ENCODE assay signal across 27 cellular contexts in the genomic region with DNA sequence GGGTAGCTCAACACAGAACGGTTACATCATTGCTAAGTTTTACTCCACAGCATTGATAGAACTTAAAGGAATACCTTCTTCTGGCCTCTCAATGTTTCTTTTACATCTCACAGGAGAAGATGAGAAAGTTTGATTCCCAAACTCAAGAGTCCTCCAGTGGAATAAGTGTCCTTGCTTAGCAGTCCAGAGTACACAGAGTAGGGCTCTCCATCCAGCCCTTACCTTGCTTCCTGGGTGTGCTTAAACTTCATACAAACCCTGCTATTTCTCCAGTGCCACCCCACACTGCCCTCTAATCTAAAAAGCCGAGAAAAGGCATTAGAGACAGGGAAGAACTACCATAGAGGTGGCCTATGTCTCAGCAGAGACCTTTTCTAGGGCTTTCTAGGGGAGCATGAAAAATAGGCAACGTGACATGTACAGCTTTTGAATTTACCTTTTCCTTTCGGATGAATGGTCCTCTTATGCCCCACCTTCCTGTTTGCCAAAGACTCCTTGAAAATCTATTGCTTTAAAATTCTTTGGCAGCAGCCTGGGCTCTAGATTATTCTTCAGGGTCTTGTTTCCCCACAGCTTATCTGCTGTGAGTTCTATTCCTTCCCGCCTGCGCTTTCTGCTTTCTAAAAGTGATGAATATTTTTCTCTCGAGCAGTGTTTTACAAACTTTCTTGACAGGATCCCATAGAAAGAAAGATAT. TPM values are rescaled to one million over a fixed set of nuclear protein-coding genes. Genes with fewer than 3 reads are reported as not detected.
A peak's percentile ranks its signal among the peaks of the same experiment; 100 is the strongest.
DNase-seq lines count a peak whose midpoint lies in the region; ATAC-seq, FAIRE-seq and TF ChIP-seq lines count a peak whose summit lies in the region.
"Had no signal": no experiment of that assay in that cellular context is flagged by ENCODE, and none has a peak within 500 bp of the region (broad histone marks: within the 10 kb centered on the region; RNA-seq: fewer than 3 reads in every experiment).

No MANE protein-coding gene starts in this region.

- peak; percentile 34 for FAIRE-seq in keratinocyte (lab: Jason Lieb, UNC)
- FAIRE-seq: A204.1, D721Med, GM12878, GM19239, H54 had no signal

- H3K9ac ChIP-seq in keratinocyte (ENCODE audit: control insufficient read depth, extremely low read depth, insufficient read depth, low read length) (no peak overlapping the region), mesendoderm (ENCODE audit: low read length) (no peak overlapping the region)
- H3K9ac ChIP-seq: BLaER1 treated with 17β-estradiol and CSF1 and Interleukin-3, amounts not matched to agents 10 nM and 100 nM had no signal

- H3K36me3 Mint-ChIP-seq in GM23338 (ENCODE audit: low read depth): no peaks in the 10 kb centered on the region
- H3K36me3 Mint-ChIP-seq: CD14-positive monocyte; CD8-positive, alpha-beta memory T cell had no signal

- no peaks in the 10 kb centered on the region for H3K9me3 Mint-ChIP-seq in GM23338
- H3K9me3 Mint-ChIP-seq: CD4-positive, alpha-beta T cell; CD8-positive, alpha-beta memory T cell; HFFc6 had no signal

- DNase-seq in GM23338 (ENCODE audit: low spot score) (no peak), keratinocyte (ENCODE audit: low read depth, low spot score) (no peak), lower lobe of right lung (no peak), thyroid gland (peak; percentile 30 to 50), omental fat pad (ENCODE audit: low spot score) (no peak), mesendoderm (no peak), RPMI8226 (no peak)
- DNase-seq: BE2C; CD4-positive, alpha-beta T cell; CD8-positive, alpha-beta memory T cell; DMS 273 treated with DMSO at 0.1 percent for 48 hours; DMS79; EL; GDM1; GOT3; HFFc6 had no signal

- no peak overlapping the region for H4K5ac ChIP-seq in mesendoderm (ENCODE audit: low read length)

- 53 to 58% methylated on average over 7 of the region's 7 CpGs for WGBS in thyroid gland, 2 donors
- WGBS in mesendoderm (ENCODE audit: extremely low coverage, insufficient coverage, low lambda C conversion rate): no CpG with 5 or more reads among the region's 7 CpGs

- no peak overlapping the region for H2AK5ac ChIP-seq in mesendoderm (ENCODE audit: low read length)

- H2AFZ ChIP-seq in GM23338 (peak overlapping the region; percentile 56; the same call in 1 of the 2 replicates), keratinocyte (ENCODE audit: control insufficient read depth, low read length) (no peak overlapping the region)

- no peak overlapping the region for H3K4me2 ChIP-seq in GM23338
- H3K4me2 ChIP-seq in keratinocyte (ENCODE audit: control insufficient read depth, extremely low read depth, insufficient read depth, low read depth, low read length): no peak overlapping the region
- H3K4me2 ChIP-seq in mesendoderm (ENCODE audit: low read length): no peak overlapping the region
- H3K4me2 ChIP-seq: BLaER1 treated with 17β-estradiol and CSF1 and Interleukin-3, amounts not matched to agents 10 nM and 100 nM had no signal

- H3F3A ChIP-seq in GM23338 (replicated peaks; ENCODE audit: low read depth): no peaks in the 10 kb centered on the region

- no peaks in the 10 kb centered on the region for H3K27me3 Mint-ChIP-seq in GM23338 (ENCODE audit: insufficient read depth, low read depth, poor library complexity)

- H3K56ac ChIP-seq in mesendoderm (ENCODE audit: low read length): no peak overlapping the region

- H3K27me3 ChIP-seq in GM23338 (ENCODE audit: insufficient read depth) (no peaks in the 10 kb centered on the region), keratinocyte (ENCODE audit: control insufficient read depth, extremely low read depth, insufficient read depth, low read length) (no peaks in the 10 kb centered on the region), lower lobe of right lung (ENCODE audit: low read depth) (no peaks in the 10 kb centered on the region), thyroid gland (no peaks in the 10 kb centered on the region), mesendoderm (ENCODE audit: insufficient read depth, low read length, poor library complexity) (no peaks in the 10 kb centered on the region)
- H3K27me3 ChIP-seq: BLaER1 treated with 17β-estradiol and CSF1 and Interleukin-3, amounts not matched to agents 10 nM and 100 nM had no signal

- peaks cover 7% of the 10 kb centered on the region for H3K4me1 Mint-ChIP-seq in GM23338
- H3K4me1 Mint-ChIP-seq: CD8-positive, alpha-beta memory T cell had no signal

- dilution Hi-C loops in keratinocyte (cut with MboI; ENCODE audit: extremely low pct_ligation_motif_present, low sequenced_read_pairs): no loop called here

- H3K4me1 ChIP-seq in GM23338 (ENCODE audit: insufficient read depth) (peaks cover 6% of the 10 kb centered on the region; the same call in 1 of the 2 replicates), keratinocyte (ENCODE audit: control insufficient read depth, extremely low read depth, insufficient read depth, low read length) (peaks cover 12% of the 10 kb centered on the region), lower lobe of right lung (peaks cover 38% of the 10 kb centered on the region), thyroid gland (peaks cover 52 to 61% of the 10 kb centered on the region in 2 donors), mesendoderm (ENCODE audit: control insufficient read depth, low read depth, low read length) (no peaks in the 10 kb centered on the region)
- H3K4me1 ChIP-seq: BE2C; BLaER1 treated with 17β-estradiol and CSF1 and Interleukin-3, amounts not matched to agents 10 nM and 100 nM; HAP-1 had no signal

- H3K23ac ChIP-seq in mesendoderm (ENCODE audit: low read length): no peak overlapping the region

- no peak overlapping the region for H3K4ac ChIP-seq in mesendoderm (ENCODE audit: low read depth, low read length)

- TF ChIP-seq POLR2A in thyroid gland (IDR thresholded peaks at IDR 0.05): no peak

- no peaks in the 10 kb centered on the region for H3K36me3 ChIP-seq in GM23338 (ENCODE audit: insufficient read depth)
- peaks cover 4 to 6% of the 10 kb centered on the region in 2 experiments for H3K36me3 ChIP-seq in keratinocyte (ENCODE audit: control insufficient read depth in 2 of 2, extremely low read depth in 1 of 2, insufficient read depth in 2 of 2, low read length in 2 of 2)
- no peaks in the 10 kb centered on the region for H3K36me3 ChIP-seq in lower lobe of right lung
- H3K36me3 ChIP-seq in thyroid gland: no peaks in the 10 kb centered on the region
- H3K36me3 ChIP-seq in mesendoderm (ENCODE audit: control insufficient read depth, insufficient read depth, low read length): no peaks in the 10 kb centered on the region
- H3K36me3 ChIP-seq: BE2C; BLaER1 treated with 17β-estradiol and CSF1 and Interleukin-3, amounts not matched to agents 10 nM and 100 nM; HAP-1 had no signal

- no peak overlapping the region for H2BK120ac ChIP-seq in mesendoderm (ENCODE audit: low read depth, low read length)

- no peak overlapping the region for H3K27ac ChIP-seq in GM23338 (ENCODE audit: low read depth)
- H3K27ac ChIP-seq in keratinocyte (ENCODE audit: control insufficient read depth, insufficient read depth, low read length): no peak overlapping the region
- H3K27ac ChIP-seq in lower lobe of right lung: peak overlapping the region; percentile 40
- peak overlapping the region; percentile 76 to 80 (median 77) for H3K27ac ChIP-seq in thyroid gland
- H3K27ac ChIP-seq in mesendoderm (ENCODE audit: low read depth, low read length): no peak overlapping the region
- H3K27ac ChIP-seq: 22Rv1; BLaER1 treated with 17β-estradiol and CSF1 and Interleukin-3, amounts not matched to agents 10 nM and 100 nM had no signal

- intact Hi-C loops in lower lobe of right lung (cut with DNase I) (no loop called here), thyroid gland (cut with DNase I) (no loop called here)

- H2BK15ac ChIP-seq in mesendoderm (replicated peaks; ENCODE audit: low read depth): no peak overlapping the region

- ATAC-seq in GM23338 (no peak), lower lobe of right lung (peak; percentile 86 to 88), HG03280 (IDR thresholded peaks at IDR 0.05; ENCODE audit: unreplicated experiment) (no peak), omental fat pad (ENCODE audit: low FRiP score) (no peak)
- ATAC-seq: GM12878 had no signal

- H4K20me1 ChIP-seq in GM23338 (replicated peaks; ENCODE audit: insufficient read depth) (no peaks in the 10 kb centered on the region), keratinocyte (ENCODE audit: control insufficient read depth, extremely low read depth, insufficient read depth, low read length) (no peaks in the 10 kb centered on the region)
- H4K20me1 ChIP-seq: BLaER1 treated with 17β-estradiol and CSF1 and Interleukin-3, amounts not matched to agents 10 nM and 100 nM had no signal

- H4K8ac ChIP-seq in mesendoderm (ENCODE audit: low read depth, low read length): no peak overlapping the region

- H2BK5ac ChIP-seq in mesendoderm (ENCODE audit: low read length): no peak overlapping the region

- H3K79me2 ChIP-seq in GM23338 (replicated peaks; ENCODE audit: insufficient read depth) (no peaks in the 10 kb centered on the region), keratinocyte (ENCODE audit: control insufficient read depth, insufficient read depth, low read length) (peaks cover 12% of the 10 kb centered on the region), mesendoderm (ENCODE audit: control insufficient read depth, insufficient read depth, low read length) (no peaks in the 10 kb centered on the region)

- H3K79me1 ChIP-seq in mesendoderm (ENCODE audit: low read length): no peaks in the 10 kb centered on the region

- H3K18ac ChIP-seq in mesendoderm (ENCODE audit: low read length): no peak overlapping the region

- H3K4me3 Mint-ChIP-seq in GM23338: no peak overlapping the region
- H3K4me3 Mint-ChIP-seq: CD14-positive monocyte; CD4-positive, alpha-beta T cell; CD8-positive, alpha-beta memory T cell; HFFc6 had no signal

- H3K9me1 ChIP-seq in keratinocyte (ENCODE audit: control insufficient read depth, extremely low read depth, insufficient read depth, low read length): no peaks in the 10 kb centered on the region

- no peak overlapping the region for H3K4me3 ChIP-seq in GM23338
- H3K4me3 ChIP-seq in keratinocyte (ENCODE audit: control insufficient read depth in 2 of 3, extremely low read depth in 1 of 3, insufficient read depth in 2 of 3, low read depth in 1 of 3, low read length in 3 of 3): no peak overlapping the region
- no peak overlapping the region for H3K4me3 ChIP-seq in lower lobe of right lung
- no peak overlapping the region for H3K4me3 ChIP-seq in thyroid gland (replicated peaks in 1 of 3)
- no peak overlapping the region for H3K4me3 ChIP-seq in mesendoderm (ENCODE audit: low read length)
- H3K4me3 ChIP-seq: BLaER1 treated with 17β-estradiol and CSF1 and Interleukin-3, amounts not matched to agents 10 nM and 100 nM; GM12878; HAP-1 had no signal

- TF ChIP-seq CTCF in GM23338 (conservative IDR thresholded peaks at IDR 0.05; ENCODE audit: low read depth in 2 of 2) (no peak), keratinocyte (optimal IDR thresholded peaks at IDR 0.05 in 1 of 3, IDR thresholded peaks at IDR 0.05 in 1 of 3, conservative IDR thresholded peaks at IDR 0.05 in 1 of 3; ENCODE audit: extremely low read depth in 1 of 3, insufficient read depth in 2 of 3, low read length in 3 of 3) (no peak), lower lobe of right lung (IDR thresholded peaks at IDR 0.05) (no peak), thyroid gland (IDR thresholded peaks at IDR 0.05) (no peak), omental fat pad (IDR thresholded peaks at IDR 0.05) (no peak)

- H3K27ac Mint-ChIP-seq in GM23338: no peak overlapping the region
- H3K27ac Mint-ChIP-seq: CD14-positive monocyte; CD4-positive, alpha-beta T cell; CD8-positive, alpha-beta memory T cell; HFFc6 had no signal

- H3K9me3 ChIP-seq in keratinocyte (ENCODE audit: control insufficient read depth, low read depth, low read length) (no peaks in the 10 kb centered on the region), lower lobe of right lung (no peaks in the 10 kb centered on the region), thyroid gland (no peaks in the 10 kb centered on the region)
- H3K9me3 ChIP-seq: BE2C; BLaER1 treated with 17β-estradiol and CSF1 and Interleukin-3, amounts not matched to agents 10 nM and 100 nM; HAP-1 had no signal

- no peaks in the 10 kb centered on the region for H3K9me2 ChIP-seq in GM23338 (ENCODE audit: insufficient read depth)

RNA-seq across cellular contexts. Expression of gene ADGRF1, which starts 12.1 kb away (rescaled TPM):
- not detected in 2 replicates for total RNA-seq in GM23338 (2014; rRNA removed; shearing (Covaris generic))
- polyA plus RNA-seq in GM23338 (2016; fragmentation: Nextera tagmentation; extraction: Ambion mirVana) (not detected in 2 replicates), keratinocyte (27.7 to 43.9 TPM (median 35.3 TPM) in 3 replicates)
- polyA plus RNA-seq in keratinocyte (2011; ENCODE audit: low read depth): 0.81 TPM
- 10.6 and 18.7 TPM in 2 replicates for polyA plus RNA-seq in keratinocyte (2011; cell fraction: cytosol; rRNA removed)
- 49.2 and 51.7 TPM in 2 replicates for polyA plus RNA-seq in keratinocyte (2011; cell fraction: nucleus; rRNA removed)
- 1.3 and 18.6 TPM in 2 replicates for polyA plus RNA-seq in keratinocyte (2012; ENCODE audit: low replicate concordance)
- polyA minus RNA-seq in keratinocyte: 27.6 to 62.8 TPM (median 50.3 TPM) in 3 replicates
- polyA minus RNA-seq in keratinocyte (2011; cell fraction: cytosol; rRNA and poly(A)+ RNA removed): 22.8 TPM
- polyA minus RNA-seq in keratinocyte (2011; cell fraction: nucleus; rRNA and poly(A)+ RNA removed): 30.0 and 57.9 TPM in 2 replicates
- total RNA-seq in lower lobe of right lung (9.9 TPM), thyroid gland (10 to 100 TPM; 15.1 to 36.2 (median 19.3) TPM), omental fat pad (not detected)
- polyA plus RNA-seq in mesendoderm (2013, experiment 1 of 2): not detected
- not detected for polyA plus RNA-seq in mesendoderm (2013, experiment 2 of 2)
- total RNA-seq: CD4-positive, alpha-beta T cell; CD8-positive, alpha-beta memory T cell; HFFc6 had no signal
- polyA plus RNA-seq: AG04450; CD14-positive monocyte; CD8-positive, alpha-beta memory T cell; GM12878 had no signal

Comparison
In these comparisons a context has a peak if more than half of its experiments do, and no peak if none do; other contexts are left out.
1. ATAC-seq: peak in lower lobe of right lung (2 of 2); none in GM23338 (single experiment), HG03280 (single experiment) and omental fat pad (single experiment).
2. DNase-seq: peak in thyroid gland (2 of 2); none in GM23338 (single experiment), keratinocyte (single experiment), lower lobe of right lung (single experiment), omental fat pad (single experiment), mesendoderm (single experiment) and RPMI8226 (single experiment).
3. H3K27ac ChIP-seq: peak in lower lobe of right lung (single experiment) and thyroid gland (3 of 3); none in GM23338 (single experiment), keratinocyte (single experiment) and mesendoderm (single experiment).